18 cellular contexts compared by ENCODE assay signal in the genomic region with DNA sequence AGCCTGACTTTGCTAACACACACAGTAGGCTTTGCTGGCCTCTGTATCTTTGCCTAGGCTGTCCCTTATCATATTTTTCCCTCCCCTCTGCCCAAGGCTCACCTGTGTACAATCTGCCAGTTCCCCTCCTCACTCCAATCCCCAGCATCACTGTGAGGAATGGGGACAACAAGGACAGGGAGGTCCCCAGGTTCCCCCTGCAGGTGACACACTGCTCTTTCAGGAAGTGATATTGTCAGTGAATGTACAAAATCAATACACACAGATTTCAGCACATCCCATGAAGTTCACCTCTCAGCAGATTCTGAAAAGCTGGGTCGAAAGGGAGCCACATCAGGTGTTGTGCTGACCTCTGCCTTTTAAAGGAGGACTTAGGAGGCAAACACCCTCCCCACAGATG.
DNase-seq lines count a peak whose midpoint lies in the region; ATAC-seq and TF ChIP-seq lines count a peak whose summit lies in the region.
"Had no signal": no experiment of that assay in that cellular context is flagged by ENCODE, and none has a peak within 500 bp of the region (broad histone marks: within the 10 kb centered on the region; RNA-seq: fewer than 3 reads in every experiment).

No MANE protein-coding gene starts in this region.

- H3K9me3 ChIP-seq in SK-N-SH (no peaks in the 10 kb centered on the region), ovary (no peaks in the 10 kb centered on the region), vagina (no peaks in the 10 kb centered on the region)

- DNase-seq in SK-N-SH (peak; percentile 40), GM20000 (ENCODE audit: low spot score) (peak; percentile 40), SHP77 (lab: John Stamatoyannopoulos, UW) (peak; percentile 3 to 37), posterior vena cava (ENCODE audit: low spot score) (peak; percentile 17), ovary (no peak), vagina (ENCODE audit: extremely low spot score in 2 of 2) (no peak), H7 (no peak)
- DNase-seq: activated CD4-positive, alpha-beta T cell treated with anti-CD3 and anti-CD28 coated beads, Interleukin-2, amount 10 ng/mL, durations not matched to agents 7 days and 5 days; activated naive CD8-positive, alpha-beta T cell treated with anti-CD3 and anti-CD28 coated beads for 36 hours; activated T-cell treated with anti-CD3 and anti-CD28 coated beads, Interleukin-2, amount 50 U/mL, for 48 hours; heart left ventricle; IMR-90; islet precursor cell; NCI-H446; stimulated activated CD4-positive, alpha-beta T cell treated with anti-CD3 and anti-CD28 coated beads, Interleukin-15, amount 100 ng/mL, for 24 hours had no signal

- no peaks in the 10 kb centered on the region for H3K36me3 ChIP-seq in SK-N-SH (replicated peaks in 1 of 2; ENCODE audit: control insufficient read depth in 1 of 2, insufficient read depth in 2 of 2, low read length in 1 of 2)
- H3K36me3 ChIP-seq in ovary, result no peaks in the 10 kb centered on the region
- no peaks in the 10 kb centered on the region for H3K36me3 ChIP-seq in vagina
- no peaks in the 10 kb centered on the region for H3K36me3 ChIP-seq in H7 (replicated peaks; ENCODE audit: control insufficient read depth, insufficient read depth, low read length)
- H3K36me3 ChIP-seq: heart left ventricle had no signal

- no peaks in the 10 kb centered on the region for H3F3A ChIP-seq in SK-N-SH (replicated peaks; ENCODE audit: insufficient read depth)

- ATAC-seq in SK-N-SH treated with all-trans-retinoic acid at 6 μM for 48 hours, result no peak
- ATAC-seq: heart left ventricle; natural killer cell treated with Interleukin-12 subunit alpha and Interleukin-12 subunit beta and Interleukin-15 and Interleukin-18, amount 100 ng/mL, for 72 hours had no signal

- no peak overlapping the region for H3K4me2 ChIP-seq in SK-N-SH

- H3K27ac ChIP-seq in SK-N-SH (ENCODE audit: low read depth in 2 of 2, low read length in 1 of 2), result no peak overlapping the region
- H3K27ac ChIP-seq in ovary, result no peak overlapping the region
- no peak overlapping the region for H3K27ac ChIP-seq in vagina
- H3K27ac ChIP-seq: heart left ventricle, SK-N-MC had no signal

- no peak for TF ChIP-seq CTCF in SK-N-SH (IDR thresholded peaks at IDR 0.05)
- no peak for TF ChIP-seq CTCF in GM20000 (IDR thresholded peaks at IDR 0.05; ENCODE audit: extremely low read depth, missing control alignments)
- no peak for TF ChIP-seq CTCF in ovary (IDR thresholded peaks at IDR 0.05)
- TF ChIP-seq CTCF in vagina (IDR thresholded peaks at IDR 0.05), result no peak

- intact Hi-C loops in posterior vena cava (cut with DNase I), result no loop called here
- intact Hi-C loops in ovary (cut with DNase I), result no loop called here
- intact Hi-C loops in vagina (cut with DNase I), result no loop called here

- no peaks in the 10 kb centered on the region for H3K79me2 ChIP-seq in SK-N-SH (ENCODE audit: insufficient read depth)

- no peak overlapping the region for H2AFZ ChIP-seq in SK-N-SH (ENCODE audit: low read depth)

- 8% methylated on average over 1 of the region's 1 CpG for WGBS in SK-N-SH (ENCODE audit: low lambda C conversion rate)
- WGBS in ovary, 3 donors, result 27 to 44% (median 30%) methylated on average over 1 of the region's 1 CpG

- no peak overlapping the region for H3K9ac ChIP-seq in SK-N-SH

- no peak for TF ChIP-seq POLR2A in ovary (IDR thresholded peaks at IDR 0.05)
- no peak for TF ChIP-seq POLR2A in vagina (IDR thresholded peaks at IDR 0.05)

- no peak overlapping the region for H3K4me3 ChIP-seq in SK-N-SH (ENCODE audit: low read depth in 2 of 2, low read length in 1 of 2)
- H3K4me3 ChIP-seq in ovary, result no peak overlapping the region
- H3K4me3 ChIP-seq in vagina, result no peak overlapping the region
- H3K4me3 ChIP-seq in H7 (ENCODE audit: insufficient read depth, low read depth, low read length), result no peak overlapping the region
- H3K4me3 ChIP-seq: heart left ventricle, SK-N-MC had no signal

- CTCF ChIA-PET in SK-N-SH (lab: Yijun Ruan, JAX), result interaction anchor here (1.2 kb wide), 1 partner anchor 30 kb away, joined by 4 read pairs; no protein-coding TSS in a partner anchor

- no peaks in the 10 kb centered on the region for H3K9me2 ChIP-seq in SK-N-SH

- TF ChIP-seq EP300 in SK-N-SH (IDR thresholded peaks at IDR 0.05; ENCODE audit: borderline replicate concordance in 1 of 2, low read depth in 1 of 2, low read length in 1 of 2) (no peak), ovary (IDR thresholded peaks at IDR 0.05) (no peak)

- H4K20me1 ChIP-seq in SK-N-SH (ENCODE audit: insufficient read depth), result no peaks in the 10 kb centered on the region

- POLR2A ChIA-PET in SK-N-SH (lab: Yijun Ruan, JAX), result no interaction called here

- H3K4me1 ChIP-seq in SK-N-SH (ENCODE audit: control insufficient read depth in 1 of 2, insufficient read depth in 2 of 2, low read depth in 1 of 2, low read length in 1 of 2), result peaks cover 0 to 2% of the 10 kb centered on the region in 2 experiments; a peak in 1 of 4 replicates
- no peaks in the 10 kb centered on the region for H3K4me1 ChIP-seq in ovary (ENCODE audit: insufficient read depth)
- H3K4me1 ChIP-seq in vagina, result no peaks in the 10 kb centered on the region
- H3K4me1 ChIP-seq: heart left ventricle had no signal

- TF ChIP-seq RAD21 in SK-N-SH (IDR thresholded peaks at IDR 0.05; ENCODE audit: low read length), result peak; percentile 43

- H3K27me3 ChIP-seq in SK-N-SH (ENCODE audit: insufficient read depth) (no peaks in the 10 kb centered on the region; the same call in 1 of the 2 replicates), ovary (no peaks in the 10 kb centered on the region), vagina (no peaks in the 10 kb centered on the region), H7 (ENCODE audit: control insufficient read depth, insufficient read depth, low read length) (no peaks in the 10 kb centered on the region)

TF ChIP-seq in SK-N-SH, 30 proteins besides CTCF, POLR2A, EP300 and RAD21:
- TF ChIP-seq, protein P1, sequence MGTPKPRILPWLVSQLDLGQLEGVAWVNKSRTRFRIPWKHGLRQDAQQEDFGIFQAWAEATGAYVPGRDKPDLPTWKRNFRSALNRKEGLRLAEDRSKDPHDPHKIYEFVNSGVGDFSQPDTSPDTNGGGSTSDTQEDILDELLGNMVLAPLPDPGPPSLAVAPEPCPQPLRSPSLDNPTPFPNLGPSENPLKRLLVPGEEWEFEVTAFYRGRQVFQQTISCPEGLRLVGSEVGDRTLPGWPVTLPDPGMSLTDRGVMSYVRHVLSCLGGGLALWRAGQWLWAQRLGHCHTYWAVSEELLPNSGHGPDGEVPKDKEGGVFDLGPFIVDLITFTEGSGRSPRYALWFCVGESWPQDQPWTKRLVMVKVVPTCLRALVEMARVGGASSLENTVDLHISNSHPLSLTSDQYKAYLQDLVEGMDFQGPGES (IDR thresholded peaks at IDR 0.05; ENCODE audit: low read depth, low read length), result no peak
- TF ChIP-seq SMC3 (IDR thresholded peaks at IDR 0.05; ENCODE audit: low read depth, low read length), result peak; percentile 27; the same call in 1 of the 2 replicates

TF ChIP-seq in SK-N-SH treated with all-trans-retinoic acid at 6 μM for 48 hours, 23 proteins besides CTCF, POLR2A, EP300 and RAD21:
- no peak for TF ChIP-seq ZC3H10 (CRISPR knock-in tag; IDR thresholded peaks at IDR 0.05)
- no peak for TF ChIP-seq ZFP3 (CRISPR knock-in tag; IDR thresholded peaks at IDR 0.05)
- no peak for TF ChIP-seq CSDC2 (CRISPR knock-in tag; IDR thresholded peaks at IDR 0.05)
- no peak for TF ChIP-seq OSR1 (CRISPR knock-in tag; IDR thresholded peaks at IDR 0.05)
- no peak for TF ChIP-seq ISL1 (CRISPR knock-in tag; IDR thresholded peaks at IDR 0.05)
- TF ChIP-seq ZFP30 (CRISPR knock-in tag; IDR thresholded peaks at IDR 0.05), result no peak
- no peak for TF ChIP-seq ZNF565 (CRISPR knock-in tag; conservative IDR thresholded peaks at IDR 0.05; ENCODE audit: low read depth)
- no peak for TF ChIP-seq ESRRG (CRISPR knock-in tag; IDR thresholded peaks at IDR 0.05)
- TF ChIP-seq, protein P2, sequence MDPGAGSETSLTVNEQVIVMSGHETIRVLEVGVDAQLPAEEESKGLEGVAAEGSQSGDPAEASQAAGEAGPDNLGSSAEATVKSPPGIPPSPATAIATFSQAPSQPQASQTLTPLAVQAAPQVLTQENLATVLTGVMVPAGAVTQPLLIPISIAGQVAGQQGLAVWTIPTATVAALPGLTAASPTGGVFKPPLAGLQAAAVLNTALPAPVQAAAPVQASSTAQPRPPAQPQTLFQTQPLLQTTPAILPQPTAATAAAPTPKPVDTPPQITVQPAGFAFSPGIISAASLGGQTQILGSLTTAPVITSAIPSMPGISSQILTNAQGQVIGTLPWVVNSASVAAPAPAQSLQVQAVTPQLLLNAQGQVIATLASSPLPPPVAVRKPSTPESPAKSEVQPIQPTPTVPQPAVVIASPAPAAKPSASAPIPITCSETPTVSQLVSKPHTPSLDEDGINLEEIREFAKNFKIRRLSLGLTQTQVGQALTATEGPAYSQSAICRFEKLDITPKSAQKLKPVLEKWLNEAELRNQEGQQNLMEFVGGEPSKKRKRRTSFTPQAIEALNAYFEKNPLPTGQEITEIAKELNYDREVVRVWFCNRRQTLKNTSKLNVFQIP (CRISPR knock-in tag; IDR thresholded peaks at IDR 0.05; ENCODE audit: borderline replicate concordance, low read depth), result no peak
- TF ChIP-seq ARNTL (CRISPR knock-in tag; IDR thresholded peaks at IDR 0.05; ENCODE audit: borderline replicate concordance, low read depth), result no peak
- TF ChIP-seq, protein P3, sequence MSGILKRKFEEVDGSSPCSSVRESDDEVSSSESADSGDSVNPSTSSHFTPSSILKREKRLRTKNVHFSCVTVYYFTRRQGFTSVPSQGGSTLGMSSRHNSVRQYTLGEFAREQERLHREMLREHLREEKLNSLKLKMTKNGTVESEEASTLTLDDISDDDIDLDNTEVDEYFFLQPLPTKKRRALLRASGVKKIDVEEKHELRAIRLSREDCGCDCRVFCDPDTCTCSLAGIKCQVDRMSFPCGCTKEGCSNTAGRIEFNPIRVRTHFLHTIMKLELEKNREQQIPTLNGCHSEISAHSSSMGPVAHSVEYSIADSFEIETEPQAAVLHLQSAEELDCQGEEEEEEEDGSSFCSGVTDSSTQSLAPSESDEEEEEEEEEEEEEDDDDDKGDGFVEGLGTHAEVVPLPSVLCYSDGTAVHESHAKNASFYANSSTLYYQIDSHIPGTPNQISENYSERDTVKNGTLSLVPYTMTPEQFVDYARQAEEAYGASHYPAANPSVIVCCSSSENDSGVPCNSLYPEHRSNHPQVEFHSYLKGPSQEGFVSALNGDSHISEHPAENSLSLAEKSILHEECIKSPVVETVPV (CRISPR knock-in tag; IDR thresholded peaks at IDR 0.05), result no peak

Comparison
In these comparisons a context has a peak if more than half of its experiments do, and no peak if none do; other contexts are left out.
1. DNase-seq: peak in SK-N-SH (single experiment), GM20000 (single experiment), SHP77 (2 of 2) and posterior vena cava (single experiment); none in ovary (0 of 5), vagina (0 of 2) and H7 (single experiment).